In the genomic region with DNA sequence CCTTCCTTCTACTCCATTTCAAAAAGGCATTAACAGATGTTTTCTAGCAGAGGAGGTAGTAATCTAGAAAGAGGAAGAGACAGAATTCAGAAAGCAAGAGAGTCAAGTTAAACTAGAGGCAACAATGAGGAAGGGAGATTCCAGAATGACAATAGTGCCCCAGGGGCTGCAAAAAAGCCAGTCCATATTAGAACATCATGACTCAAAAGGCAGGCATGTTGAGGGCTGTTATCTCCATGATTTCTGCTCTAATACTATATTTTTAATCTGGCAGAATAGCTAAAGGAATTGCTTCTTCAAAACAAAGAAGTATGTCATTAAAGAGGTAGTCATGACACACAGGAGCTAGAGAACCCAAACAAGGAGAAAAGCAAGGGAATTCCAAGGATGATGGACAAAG, we compare ENCODE assay signal across 11 cellular contexts.
A peak's percentile ranks its signal among the peaks of the same experiment; 100 is the strongest.
DNase-seq lines count a peak whose midpoint lies in the region; ATAC-seq, FAIRE-seq and TF ChIP-seq lines count a peak whose summit lies in the region.
"Had no signal": no experiment of that assay in that cellular context is flagged by ENCODE, and none has a peak within 500 bp of the region (broad histone marks: within the 10 kb centered on the region; RNA-seq: fewer than 3 reads in every experiment).

No MANE protein-coding gene starts in this region.

- H3K36me3 ChIP-seq in HUES48 (ENCODE audit: control insufficient read depth, insufficient read depth, low read length) (no peaks in the 10 kb centered on the region), heart left ventricle (no peaks in the 10 kb centered on the region)

- intact Hi-C loops in heart left ventricle (cut with DNase I), result no loop called here

- TF ChIP-seq POLR2A in GM12892 (IDR thresholded peaks at IDR 0.05; ENCODE audit: low read depth, low read length), result no peak
- TF ChIP-seq POLR2A in heart left ventricle (IDR thresholded peaks at IDR 0.05), result no peak

- H3K9ac ChIP-seq in HUES48 (ENCODE audit: low read depth, low read length), result no peak overlapping the region

- H3K27ac ChIP-seq in HUES48 (ENCODE audit: low read depth, low read length) (peak overlapping the region; percentile 34), foreskin keratinocyte (peak overlapping the region; percentile 100), heart left ventricle (no peak overlapping the region), substantia nigra (ENCODE audit: low read depth, low read length, poor library complexity, severe bottlenecking) (no peak overlapping the region)

- no peaks in the 10 kb centered on the region for H3K4me1 ChIP-seq in HUES48 (ENCODE audit: control insufficient read depth, insufficient read depth, low read length)
- peaks cover 44% of the 10 kb centered on the region for H3K4me1 ChIP-seq in foreskin keratinocyte
- H3K4me1 ChIP-seq in heart left ventricle, result no peaks in the 10 kb centered on the region

- no peak overlapping the region for H3K4me3 ChIP-seq in HUES48 (ENCODE audit: low read depth, low read length)
- H3K4me3 ChIP-seq in heart left ventricle, result no peak overlapping the region

- ATAC-seq in GM21723 (IDR thresholded peaks at IDR 0.05; ENCODE audit: unreplicated experiment) (peak; percentile 69), foreskin keratinocyte (peak; percentile 49), heart left ventricle (no peak), HG03097 (IDR thresholded peaks at IDR 0.05; ENCODE audit: low FRiP score, unreplicated experiment) (no peak)

- no peak for TF ChIP-seq CTCF in foreskin keratinocyte (conservative IDR thresholded peaks at IDR 0.05)
- no peak for TF ChIP-seq CTCF in heart left ventricle (IDR thresholded peaks at IDR 0.05)

- DNase-seq in GM12892 (ENCODE audit: insufficient read length), result peak; percentile 1
- peak; percentile 98 to 99 for DNase-seq in foreskin keratinocyte
- no peak for DNase-seq in activated CD8-positive, alpha-beta memory T cell treated with anti-CD3 and anti-CD28 coated beads, Interleukin-2, amount 50 U/mL, for 4 hours
- no peak for DNase-seq in heart left ventricle
- DNase-seq in substantia nigra (lab: John Stamatoyannopoulos, UW), result no peak
- DNase-seq: activated T-cell treated with anti-CD3 and anti-CD28 coated beads for 4 hours, NCI-H1105, SHP77 treated with DMSO at 0.1 percent for 48 hours had no signal

- H3K27me3 ChIP-seq in HUES48 (ENCODE audit: control insufficient read depth, insufficient read depth, low read length) (no peaks in the 10 kb centered on the region), foreskin keratinocyte (no peaks in the 10 kb centered on the region), heart left ventricle (no peaks in the 10 kb centered on the region)

- no peak for FAIRE-seq in GM12892 (lab: Jason Lieb, UNC)

- no peaks in the 10 kb centered on the region for H3K9me3 ChIP-seq in HUES48 (ENCODE audit: control insufficient read depth, insufficient read depth, low read length)
- H3K9me3 ChIP-seq in heart left ventricle, result peaks cover 0 to 7% (median 0%) of the 10 kb centered on the region in 12 donors

Comparison
In these comparisons a context has a peak if more than half of its experiments do, and no peak if none do; other contexts are left out.
1. DNase-seq: peak in GM12892 (single experiment) and foreskin keratinocyte (2 of 2); none in activated CD8-positive, alpha-beta memory T cell treated with anti-CD3 and anti-CD28 coated beads, Interleukin-2, amount 50 U/mL, for 4 hours (single experiment), heart left ventricle (0 of 5) and substantia nigra (0 of 49).
2. ATAC-seq: peak in GM21723 (single experiment) and foreskin keratinocyte (single experiment); none in heart left ventricle (0 of 4) and HG03097 (single experiment).
3. H3K27ac ChIP-seq: peak in HUES48 (single experiment) and foreskin keratinocyte (single experiment); none in heart left ventricle (0 of 12) and substantia nigra (single experiment).